Comparison of ENCODE assay signal across 1 cellular context in genomic region chr1:147238053-147238902, GRCh38.
TF ChIP-seq lines count a peak whose summit lies in the region.

No MANE protein-coding gene starts in this region.

TF ChIP-seq in HepG2, 621 proteins besides CTCF, POLR2A, EP300 and RAD21 (continued from another document and continues in another):
- 0 out of 4 replicates have a peak, but pooled peaks of 1 of the 2 experiments have one; percentile 66 for TF ChIP-seq KLF16 (CRISPR knock-in tag; IDR thresholded peaks at IDR 0.05)
- TF ChIP-seq NR2C2 (CRISPR knock-in tag; IDR thresholded peaks at IDR 0.05; ENCODE audit: borderline replicate concordance): peak; percentile 22; the same call in 1 of the 2 replicates
- TF ChIP-seq TSC22D2 (CRISPR knock-in tag; IDR thresholded peaks at IDR 0.05; ENCODE audit: borderline replicate concordance): peak; percentile 65; the same call in 1 of the 2 replicates
- TF ChIP-seq ZKSCAN1 (IDR thresholded peaks at IDR 0.05; ENCODE audit: low read length): no peak
- TF ChIP-seq ARNTL (CRISPR knock-in tag; IDR thresholded peaks at IDR 0.05): 0 out of 2 replicates have a peak, but pooled peaks have one; percentile 52
- TF ChIP-seq PAXIP1 (CRISPR knock-in tag; conservative IDR thresholded peaks at IDR 0.05): peak; percentile 97
- TF ChIP-seq RARA (CRISPR knock-in tag; IDR thresholded peaks at IDR 0.05): peak; percentile 95
- no peak for TF ChIP-seq ZBTB3 (CRISPR knock-in tag; IDR thresholded peaks at IDR 0.05; ENCODE audit: borderline replicate concordance, low read depth)
- TF ChIP-seq THYN1 (CRISPR knock-in tag; IDR thresholded peaks at IDR 0.05; ENCODE audit: borderline replicate concordance, low read depth): no peak
- TF ChIP-seq THRA (CRISPR knock-in tag; IDR thresholded peaks at IDR 0.05; ENCODE audit: borderline replicate concordance): peak; percentile 95
- peak; percentile 90 for TF ChIP-seq TCF7 (IDR thresholded peaks at IDR 0.05; ENCODE audit: low read depth)
- peak; percentile 60 for TF ChIP-seq SP5 (CRISPR knock-in tag; IDR thresholded peaks at IDR 0.05; ENCODE audit: borderline replicate concordance, low read depth)
- TF ChIP-seq HNRNPK (IDR thresholded peaks at IDR 0.05; ENCODE audit: low read depth, low read length, poor library complexity, severe bottlenecking): no peak
- TF ChIP-seq NCOA1 (CRISPR knock-in tag; IDR thresholded peaks at IDR 0.05): peak; percentile 75; the same call in 1 of the 2 replicates
- no peak for TF ChIP-seq NKX3-1 (CRISPR knock-in tag; IDR thresholded peaks at IDR 0.05)
- no peak for TF ChIP-seq CCDC6 (CRISPR knock-in tag; IDR thresholded peaks at IDR 0.05)
- TF ChIP-seq ZNF563 (CRISPR knock-in tag; IDR thresholded peaks at IDR 0.05): no peak
- TF ChIP-seq, protein P1, sequence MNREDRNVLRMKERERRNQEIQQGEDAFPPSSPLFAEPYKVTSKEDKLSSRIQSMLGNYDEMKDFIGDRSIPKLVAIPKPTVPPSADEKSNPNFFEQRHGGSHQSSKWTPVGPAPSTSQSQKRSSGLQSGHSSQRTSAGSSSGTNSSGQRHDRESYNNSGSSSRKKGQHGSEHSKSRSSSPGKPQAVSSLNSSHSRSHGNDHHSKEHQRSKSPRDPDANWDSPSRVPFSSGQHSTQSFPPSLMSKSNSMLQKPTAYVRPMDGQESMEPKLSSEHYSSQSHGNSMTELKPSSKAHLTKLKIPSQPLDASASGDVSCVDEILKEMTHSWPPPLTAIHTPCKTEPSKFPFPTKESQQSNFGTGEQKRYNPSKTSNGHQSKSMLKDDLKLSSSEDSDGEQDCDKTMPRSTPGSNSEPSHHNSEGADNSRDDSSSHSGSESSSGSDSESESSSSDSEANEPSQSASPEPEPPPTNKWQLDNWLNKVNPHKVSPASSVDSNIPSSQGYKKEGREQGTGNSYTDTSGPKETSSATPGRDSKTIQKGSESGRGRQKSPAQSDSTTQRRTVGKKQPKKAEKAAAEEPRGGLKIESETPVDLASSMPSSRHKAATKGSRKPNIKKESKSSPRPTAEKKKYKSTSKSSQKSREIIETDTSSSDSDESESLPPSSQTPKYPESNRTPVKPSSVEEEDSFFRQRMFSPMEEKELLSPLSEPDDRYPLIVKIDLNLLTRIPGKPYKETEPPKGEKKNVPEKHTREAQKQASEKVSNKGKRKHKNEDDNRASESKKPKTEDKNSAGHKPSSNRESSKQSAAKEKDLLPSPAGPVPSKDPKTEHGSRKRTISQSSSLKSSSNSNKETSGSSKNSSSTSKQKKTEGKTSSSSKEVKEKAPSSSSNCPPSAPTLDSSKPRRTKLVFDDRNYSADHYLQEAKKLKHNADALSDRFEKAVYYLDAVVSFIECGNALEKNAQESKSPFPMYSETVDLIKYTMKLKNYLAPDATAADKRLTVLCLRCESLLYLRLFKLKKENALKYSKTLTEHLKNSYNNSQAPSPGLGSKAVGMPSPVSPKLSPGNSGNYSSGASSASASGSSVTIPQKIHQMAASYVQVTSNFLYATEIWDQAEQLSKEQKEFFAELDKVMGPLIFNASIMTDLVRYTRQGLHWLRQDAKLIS (CRISPR knock-in tag; IDR thresholded peaks at IDR 0.05): no peak; the same call in 1 of the 2 replicates
- peak; percentile 71; the same call in 1 of the 2 replicates for TF ChIP-seq SMARCC2 (IDR thresholded peaks at IDR 0.05)
- no peak for TF ChIP-seq MAZ (IDR thresholded peaks at IDR 0.05; ENCODE audit: borderline replicate concordance, low read depth, low read length)
- TF ChIP-seq MAZ (CRISPR knock-in tag; IDR thresholded peaks at IDR 0.05; ENCODE audit: low read depth): peak; percentile 5; the same call in 1 of the 2 replicates
- TF ChIP-seq, protein P2, sequence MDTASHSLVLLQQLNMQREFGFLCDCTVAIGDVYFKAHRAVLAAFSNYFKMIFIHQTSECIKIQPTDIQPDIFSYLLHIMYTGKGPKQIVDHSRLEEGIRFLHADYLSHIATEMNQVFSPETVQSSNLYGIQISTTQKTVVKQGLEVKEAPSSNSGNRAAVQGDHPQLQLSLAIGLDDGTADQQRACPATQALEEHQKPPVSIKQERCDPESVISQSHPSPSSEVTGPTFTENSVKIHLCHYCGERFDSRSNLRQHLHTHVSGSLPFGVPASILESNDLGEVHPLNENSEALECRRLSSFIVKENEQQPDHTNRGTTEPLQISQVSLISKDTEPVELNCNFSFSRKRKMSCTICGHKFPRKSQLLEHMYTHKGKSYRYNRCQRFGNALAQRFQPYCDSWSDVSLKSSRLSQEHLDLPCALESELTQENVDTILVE (CRISPR knock-in tag; IDR thresholded peaks at IDR 0.05): peak; percentile 35; the same call in 1 of the 2 replicates
- TF ChIP-seq ZNF30 (CRISPR knock-in tag; IDR thresholded peaks at IDR 0.05): no peak
- no peak for TF ChIP-seq CAMTA2 (CRISPR knock-in tag; IDR thresholded peaks at IDR 0.05; ENCODE audit: borderline replicate concordance)
- peak; percentile 38; the same call in 1 of the 2 replicates for TF ChIP-seq ZSCAN31 (CRISPR knock-in tag; IDR thresholded peaks at IDR 0.05; ENCODE audit: low read depth)
- TF ChIP-seq THAP11 (CRISPR knock-in tag; IDR thresholded peaks at IDR 0.05): peak; percentile 59; the same call in 1 of the 2 replicates
- TF ChIP-seq ZNF335 (CRISPR knock-in tag; IDR thresholded peaks at IDR 0.05): no peak
- TF ChIP-seq TERF1 (CRISPR knock-in tag; IDR thresholded peaks at IDR 0.05): no peak
- 0 out of 2 replicates have a peak, but pooled peaks have one; percentile 15 for TF ChIP-seq GMEB1 (CRISPR knock-in tag; IDR thresholded peaks at IDR 0.05; ENCODE audit: borderline replicate concordance)
- TF ChIP-seq FUBP1 (CRISPR knock-in tag; IDR thresholded peaks at IDR 0.05; ENCODE audit: borderline replicate concordance): no peak
- no peak for TF ChIP-seq CBX2 (IDR thresholded peaks at IDR 0.05; ENCODE audit: low read depth, low read length)
- no peak for TF ChIP-seq CBX2 (CRISPR knock-in tag; IDR thresholded peaks at IDR 0.05; ENCODE audit: low read depth)
- peak; percentile 99 for TF ChIP-seq MIXL1 (CRISPR knock-in tag; IDR thresholded peaks at IDR 0.05)
- TF ChIP-seq, protein P3, sequence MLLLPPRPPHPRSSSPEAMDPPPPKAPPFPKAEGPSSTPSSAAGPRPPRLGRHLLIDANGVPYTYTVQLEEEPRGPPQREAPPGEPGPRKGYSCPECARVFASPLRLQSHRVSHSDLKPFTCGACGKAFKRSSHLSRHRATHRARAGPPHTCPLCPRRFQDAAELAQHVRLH (CRISPR knock-in tag; IDR thresholded peaks at IDR 0.05; ENCODE audit: borderline replicate concordance, low read depth): no peak
- no peak for TF ChIP-seq ZBTB38 (CRISPR knock-in tag; IDR thresholded peaks at IDR 0.05)
- no peak for TF ChIP-seq KLF12 (CRISPR knock-in tag; IDR thresholded peaks at IDR 0.05; ENCODE audit: borderline replicate concordance)
- TF ChIP-seq ZSCAN25 (CRISPR knock-in tag; IDR thresholded peaks at IDR 0.05): 0 out of 2 replicates have a peak, but pooled peaks have one; percentile 25
- no peak for TF ChIP-seq ZNF3 (CRISPR knock-in tag; IDR thresholded peaks at IDR 0.05)
- no peak for TF ChIP-seq ZSCAN9 (CRISPR knock-in tag; IDR thresholded peaks at IDR 0.05; ENCODE audit: borderline replicate concordance)
- no peak for TF ChIP-seq STAT6 (CRISPR knock-in tag; IDR thresholded peaks at IDR 0.05; ENCODE audit: borderline replicate concordance)
- no peak for TF ChIP-seq NR3C1 (CRISPR knock-in tag; IDR thresholded peaks at IDR 0.05)
- TF ChIP-seq ZNF7 (CRISPR knock-in tag; IDR thresholded peaks at IDR 0.05): no peak
- 0 out of 2 replicates have a peak, but pooled peaks have one; percentile 63 for TF ChIP-seq KDM4B (CRISPR knock-in tag; IDR thresholded peaks at IDR 0.05)
- TF ChIP-seq EED (CRISPR knock-in tag; IDR thresholded peaks at IDR 0.05): no peak
- TF ChIP-seq ZKSCAN8 (CRISPR knock-in tag; IDR thresholded peaks at IDR 0.05; ENCODE audit: borderline replicate concordance): peak; percentile 75; the same call in 1 of the 2 replicates
- TF ChIP-seq PTBP1 (IDR thresholded peaks at IDR 0.05; ENCODE audit: low read depth, low read length, poor library complexity, severe bottlenecking): no peak
- 0 out of 2 replicates have a peak, but pooled peaks have one; percentile 39 for TF ChIP-seq PAF1 (CRISPR knock-in tag; IDR thresholded peaks at IDR 0.05)
- TF ChIP-seq SNAPC5 (CRISPR knock-in tag; IDR thresholded peaks at IDR 0.05; ENCODE audit: borderline replicate concordance): no peak
- peak; percentile 43; the same call in 1 of the 2 replicates for TF ChIP-seq MXD4 (CRISPR knock-in tag; IDR thresholded peaks at IDR 0.05)
